Comparison of ENCODE assay signal across 31 cellular contexts in genomic region chr6:19524787-19525186, GRCh38.
"Had no signal": no experiment of that assay in that cellular context is flagged by ENCODE, and none has a peak within 500 bp of the region (broad histone marks: within the 10 kb centered on the region; RNA-seq: fewer than 3 reads in every experiment).

No MANE protein-coding gene starts in this region.

- H3K9me3 ChIP-seq: MG63, SJCRH30 had no signal

- ATAC-seq: K562, PC-3, Right ventricle myocardium inferior, SK-N-SH treated with all-trans-retinoic acid at 6 μM for 48 hours had no signal

- DNase-seq: Kasumi-1, KG1, MG63, NCI-H1048, NCI-H1092 treated with DMSO at 0.1 percent for 48 hours, NCI-H1417, NCI-H1436, NCI-H146, NCI-H1694, NCI-H187, NCI-H1930, NCI-H2029 treated with DMSO at 0.1 percent for 48 hours, NCI-H2081 treated with DMSO at 0.1 percent for 48 hours, NCI-H2107, NCI-H2171, NCI-H226, NCI-H510A, NCI-H524, NCI-H526, NCI-H748 treated with DMSO at 0.1 percent for 48 hours, NCI-H82, OCI-M1, PC-3, SHP77, SIG-M5, SJCRH30 had no signal

- H3K27me3 ChIP-seq: MG63, SJCRH30 had no signal

- H3K36me3 ChIP-seq: MG63, SJCRH30 had no signal

- H3K4me3 ChIP-seq: K562, MG63, SJCRH30, SK-N-MC had no signal

- H3K4me1 ChIP-seq: SJCRH30 had no signal

- H3K27ac ChIP-seq: RWPE1, SJCRH30, SK-N-MC had no signal
